Comparison of ENCODE assay signal across 21 cellular contexts in genomic region chr7:114879554-114879953, GRCh38.
A peak's percentile ranks its signal among the peaks of the same experiment; 100 is the strongest.
DNase-seq lines count a peak whose midpoint lies in the region; ATAC-seq, FAIRE-seq and TF ChIP-seq lines count a peak whose summit lies in the region.
"Had no signal": no experiment of that assay in that cellular context is flagged by ENCODE, and none has a peak within 500 bp of the region (broad histone marks: within the 10 kb centered on the region; RNA-seq: fewer than 3 reads in every experiment).

No MANE protein-coding gene starts in this region.

- DNase-seq in GM03348 (ENCODE audit: low spot score) (peak; percentile 39), amniotic epithelial cell (ENCODE audit: low read depth) (peak; percentile 21), fibroblast of peridontal ligament (ENCODE audit: extremely low read depth) (peak; percentile 95), erythroblast (lab: John Stamatoyannopoulos, UW) (no peak), KBM-7 (no peak)
- DNase-seq: activated CD4-positive, alpha-beta memory T cell treated with anti-CD3 and anti-CD28 coated beads, Interleukin-2, amount 10 ng/mL, durations not matched to agents 7 days and 5 days; Calu3; effector memory CD8-positive, alpha-beta T cell; esophagus squamous epithelium; naive thymus-derived CD4-positive, alpha-beta T cell; NCI-H524; NK-92 treated with Interleukin-12 subunit alpha and Interleukin-12 subunit beta, amount 100 ng/mL, for 24 hours; occipital lobe; PC-9; Right ventricle myocardium superior had no signal

- peak; percentile 73 for FAIRE-seq in A204.1 (lab: Jason Lieb, UNC)
- FAIRE-seq: GM18507, HTR-8/SVneo had no signal

- ATAC-seq in GM18505 (IDR thresholded peaks at IDR 0.05; ENCODE audit: unreplicated experiment) (no peak), GM21576 (IDR thresholded peaks at IDR 0.05; ENCODE audit: unreplicated experiment) (no peak)
- ATAC-seq: activated naive CD4-positive, alpha-beta T cell treated with anti-CD3 and anti-CD28 coated beads, Interleukin-2, amount 50 U/mL, for 72 hours; effector memory CD8-positive, alpha-beta T cell; naive thymus-derived CD4-positive, alpha-beta T cell had no signal

- no peak for TF ChIP-seq POLR2A in GM18505 (IDR thresholded peaks at IDR 0.05; ENCODE audit: borderline replicate concordance, extremely low read depth, insufficient read depth, insufficient read length)
- no peak for TF ChIP-seq POLR2A in erythroblast (IDR thresholded peaks at IDR 0.05; ENCODE audit: low read length)

- in situ Hi-C loops in KBM-7 (cut with MboI; ENCODE audit: low pct_unique_long_range_greater_than_20kb, low sequenced_read_pairs) = no loop called here

Comparison
In these comparisons a context has a peak if more than half of its experiments do, and no peak if none do; other contexts are left out.
1. DNase-seq: peak in GM03348 (single experiment), amniotic epithelial cell (single experiment) and fibroblast of peridontal ligament (single experiment); none in erythroblast (0 of 2) and KBM-7 (single experiment).